12 cellular contexts compared by ENCODE assay signal in genomic region chr11:128732471-128733277, GRCh38. TPM values are rescaled to one million over a fixed set of nuclear protein-coding genes. Genes with fewer than 3 reads are reported as not detected.
DNase-seq lines count a peak whose midpoint lies in the region; ATAC-seq and TF ChIP-seq lines count a peak whose summit lies in the region.
"Had no signal": no experiment of that assay in that cellular context is flagged by ENCODE, and none has a peak within 500 bp of the region (broad histone marks: within the 10 kb centered on the region; RNA-seq: fewer than 3 reads in every experiment).

No MANE protein-coding gene starts in this region.

- no peaks in the 10 kb centered on the region for H3K27me3 Mint-ChIP-seq in CD8-positive, alpha-beta T cell (ENCODE audit: low read depth)
- H3K27me3 Mint-ChIP-seq in activated naive CD8-positive, alpha-beta T cell: no peaks in the 10 kb centered on the region

- no peak overlapping the region for H3K9ac ChIP-seq in Karpas-422 (ENCODE audit: low read length)

- H3K36me3 Mint-ChIP-seq in CD8-positive, alpha-beta T cell: peaks cover 5% of the 10 kb centered on the region
- peaks cover 9% of the 10 kb centered on the region for H3K36me3 Mint-ChIP-seq in activated naive CD8-positive, alpha-beta T cell

- DNase-seq in CD8-positive, alpha-beta T cell: no peak
- DNase-seq in stimulated activated CD8-positive, alpha-beta memory T cell treated with anti-CD3 and anti-CD28 coated beads, Interleukin-4, amount 100 ng/mL, for 48 hours: no peak
- DNase-seq in Right ventricle myocardium superior (no peak), Karpas-422 (no peak), hippocampal formation (lab: John Stamatoyannopoulos, UW) (no peak)
- DNase-seq: Calu3, NCI-H748 treated with DMSO at 0.1 percent for 48 hours, stomach had no signal

- H4K20me1 ChIP-seq in Karpas-422 (ENCODE audit: insufficient read depth, low read depth, low read length): no peaks in the 10 kb centered on the region

- H3K79me2 ChIP-seq in Karpas-422 (ENCODE audit: low read length): no peaks in the 10 kb centered on the region

- no peak overlapping the region for H3K27ac ChIP-seq in CD8-positive, alpha-beta T cell (ENCODE audit: low read depth, low read length)
- H3K27ac ChIP-seq in Karpas-422 (ENCODE audit: low read length): no peak overlapping the region
- H3K27ac ChIP-seq: coronary artery had no signal

- H3K9me2 ChIP-seq in Karpas-422 (replicated peaks; ENCODE audit: insufficient read depth, low read length): no peaks in the 10 kb centered on the region

- CTCF ChIA-PET in CD8-positive, alpha-beta T cell (lab: Charles Lee): interaction anchor here (0.7 to 1.6 kb wide), 9 partner anchors 16 to 558 kb away, joined by 3 to 4 read pairs (median 3); no protein-coding TSS in a partner anchor

- peak overlapping the region; percentile 48 for H3K4me3 Mint-ChIP-seq in CD8-positive, alpha-beta T cell
- peak overlapping the region; percentile 15 for H3K4me3 Mint-ChIP-seq in activated naive CD8-positive, alpha-beta T cell

- no peak overlapping the region for H3K4me3 ChIP-seq in CD8-positive, alpha-beta T cell (ENCODE audit: low read depth, low read length)
- no peak overlapping the region for H3K4me3 ChIP-seq in Karpas-422 (ENCODE audit: low read length)
- H3K4me3 ChIP-seq: coronary artery, stomach had no signal

- ATAC-seq in CD8-positive, alpha-beta T cell: no peak
- ATAC-seq in GM19372 (IDR thresholded peaks at IDR 0.05; ENCODE audit: low read depth, unreplicated experiment) (peak; percentile 16), HG03097 (IDR thresholded peaks at IDR 0.05; ENCODE audit: low FRiP score, unreplicated experiment) (peak; percentile 32), Right ventricle myocardium superior (ENCODE audit: poor library complexity) (no peak)

- POLR2A ChIA-PET in CD8-positive, alpha-beta T cell (lab: Charles Lee): interaction anchor here (1.3 to 4.8 kb wide), 6 partner anchors 11 to 47 kb away, joined by 3 to 30 read pairs (median 4); partner anchors contain the start of gene FLI1

- intact Hi-C loops in CD8-positive, alpha-beta T cell (cut with DNase I, micrococcal nuclease): loop anchor here in 1 of 2 experiments (2.0 kb wide), 1 partner anchor 14 kb away; no protein-coding TSS in a partner anchor
- intact Hi-C loops in Right ventricle myocardium superior (cut with DNase I): no loop called here

- peak overlapping the region; percentile 88 for H3K27ac Mint-ChIP-seq in CD8-positive, alpha-beta T cell
- peak overlapping the region; percentile 55 for H3K27ac Mint-ChIP-seq in activated naive CD8-positive, alpha-beta T cell

- H3K9me3 Mint-ChIP-seq in CD8-positive, alpha-beta T cell: no peaks in the 10 kb centered on the region
- no peaks in the 10 kb centered on the region for H3K9me3 Mint-ChIP-seq in activated naive CD8-positive, alpha-beta T cell (ENCODE audit: low read depth)

- no peaks in the 10 kb centered on the region for H3K9me3 ChIP-seq in CD8-positive, alpha-beta T cell (ENCODE audit: low read length)
- H3K9me3 ChIP-seq in Karpas-422 (ENCODE audit: low read length): no peaks in the 10 kb centered on the region
- H3K9me3 ChIP-seq: stomach had no signal

- H2AFZ ChIP-seq in Karpas-422 (ENCODE audit: low read length): no peak overlapping the region

- no peaks in the 10 kb centered on the region for H3K36me3 ChIP-seq in CD8-positive, alpha-beta T cell (ENCODE audit: insufficient read depth, low read length)
- no peaks in the 10 kb centered on the region for H3K36me3 ChIP-seq in Karpas-422 (ENCODE audit: insufficient read depth, low read length)
- H3K36me3 ChIP-seq: stomach had no signal

- H3K4me2 ChIP-seq in Karpas-422 (ENCODE audit: low read depth, low read length, poor library complexity, severe bottlenecking): no peak overlapping the region

- no peaks in the 10 kb centered on the region for H3K27me3 ChIP-seq in CD8-positive, alpha-beta T cell (ENCODE audit: insufficient read depth, low read length)
- no peaks in the 10 kb centered on the region for H3K27me3 ChIP-seq in Karpas-422 (ENCODE audit: low read length)
- H3K27me3 ChIP-seq: stomach had no signal

- H3K4me1 ChIP-seq in CD8-positive, alpha-beta T cell (ENCODE audit: insufficient read depth, low read length): peaks cover 99% of the 10 kb centered on the region
- H3K4me1 ChIP-seq in Karpas-422 (ENCODE audit: low read length): peaks cover 24% of the 10 kb centered on the region

- H3K4me1 Mint-ChIP-seq in CD8-positive, alpha-beta T cell (ENCODE audit: low read depth): peaks cover 99% of the 10 kb centered on the region
- peaks cover 98% of the 10 kb centered on the region for H3K4me1 Mint-ChIP-seq in activated naive CD8-positive, alpha-beta T cell (ENCODE audit: low read depth)

- TF ChIP-seq CTCF in CD8-positive, alpha-beta T cell (IDR thresholded peaks at IDR 0.05): no peak

RNA-seq across cellular contexts. Expression of gene FLI1, which starts 38.8 kb away (rescaled TPM):
- 10 to 100 TPM; 35.6 to 37.3 TPM for total RNA-seq in CD8-positive, alpha-beta T cell
- 14.0 TPM for total RNA-seq in Right ventricle myocardium superior
- total RNA-seq in Karpas-422 (2014; rRNA removed; shearing (Covaris generic); ENCODE audit: low replicate concordance): 2.6 and 9.4 TPM in 2 replicates

Comparison
In these comparisons a context has a peak if more than half of its experiments do, and no peak if none do; other contexts are left out.
1. ATAC-seq: peak in GM19372 (single experiment) and HG03097 (single experiment); none in CD8-positive, alpha-beta T cell (single experiment) and Right ventricle myocardium superior (single experiment).